Comparison of ENCODE assay signal across 1 cellular context in genomic region chr5:60578295-60578694, GRCh38.
TF ChIP-seq lines count a peak whose summit lies in the region.

No MANE protein-coding gene starts in this region.

TF ChIP-seq in GM12878, 131 proteins besides CTCF, POLR2A, EP300 and RAD21 (continued from another document):
- TF ChIP-seq ZBTB11 (CRISPR knock-in tag; IDR thresholded peaks at IDR 0.05) (no peak), RELA (IDR thresholded peaks at IDR 0.05; ENCODE audit: borderline replicate concordance, partially characterized antibody) (no peak), IKZF1 (conservative IDR thresholded peaks at IDR 0.05) (no peak), NR2F1 (conservative IDR thresholded peaks at IDR 0.05) (no peak), NBN (IDR thresholded peaks at IDR 0.05) (no peak), CREB1 (IDR thresholded peaks at IDR 0.05; ENCODE audit: low read depth) (no peak), SUPT20H (IDR thresholded peaks at IDR 0.05; ENCODE audit: borderline replicate concordance, control insufficient read depth, low read depth, low read length) (no peak), STAT1 (conservative IDR thresholded peaks at IDR 0.05) (no peak), ZNF622 (IDR thresholded peaks at IDR 0.05) (no peak), IRF5 (IDR thresholded peaks at IDR 0.05; ENCODE audit: borderline replicate concordance) (no peak), SREBF2 (IDR thresholded peaks at IDR 0.05; ENCODE audit: low read length) (no peak), PKNOX1 (IDR thresholded peaks at IDR 0.05) (no peak), DPF2 (IDR thresholded peaks at IDR 0.05) (no peak), MYB (IDR thresholded peaks at IDR 0.05; ENCODE audit: borderline replicate concordance, low read depth, low read length) (no peak), BCL11A (IDR thresholded peaks at IDR 0.05; ENCODE audit: low read depth, low read length) (no peak)
